ENCODE assay signal across 35 cellular contexts in the genomic region with DNA sequence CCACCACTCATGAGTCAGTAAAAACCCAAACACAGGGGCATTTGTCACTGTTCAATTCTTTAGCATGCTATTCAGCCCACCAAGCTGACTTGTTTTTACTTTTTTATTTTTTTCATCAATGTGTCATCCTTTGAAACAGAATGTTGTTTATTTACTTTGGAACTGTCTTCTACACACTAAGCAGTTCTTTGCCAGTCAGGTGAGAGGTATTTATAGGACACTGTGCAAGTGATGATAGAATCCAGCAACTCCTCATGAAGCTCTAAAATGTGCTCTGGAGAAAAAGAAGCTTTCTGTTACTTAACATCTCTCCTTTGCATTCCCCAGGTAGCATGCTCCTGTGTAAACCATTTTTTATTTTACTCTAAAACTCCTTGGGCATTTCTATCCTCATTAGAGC.
"Had no signal": no experiment of that assay in that cellular context is flagged by ENCODE, and none has a peak within 500 bp of the region (broad histone marks: within the 10 kb centered on the region; RNA-seq: fewer than 3 reads in every experiment).

No MANE protein-coding gene starts in this region.

- DNase-seq: activated CD4-positive, alpha-beta T cell treated with anti-CD3 and anti-CD28 coated beads, Interleukin-2, amount 10 ng/mL, durations not matched to agents 24 days and 14 days; activated CD4-positive, alpha-beta T cell treated with anti-CD3 and anti-CD28 coated beads, Interleukin-2, amount 50 U/mL, for 4 hours; activated CD8-positive, alpha-beta T cell treated with anti-CD3 and anti-CD28 coated beads for 36 hours; activated effector memory CD4-positive, alpha-beta T cell treated with anti-CD3 and anti-CD28 coated beads, Interleukin-2, amount 50 U/mL, for 16 hours; activated naive CD4-positive, alpha-beta T cell; activated naive CD4-positive, alpha-beta T cell treated with anti-CD3 and anti-CD28 coated beads, Interleukin-2, amount 50 U/mL, for 16 hours; activated naive CD8-positive, alpha-beta T cell treated with anti-CD3 and anti-CD28 coated beads for 36 hours; activated T-cell treated with anti-CD3 and anti-CD28 coated beads, Interleukin-2, amount 50 U/mL, for 1 hour; activated T-cell treated with anti-CD3 and anti-CD28 coated beads, Interleukin-2, amount 50 U/mL, for 72 hours; amniotic stem cell; aorta; brain microvascular endothelial cell; Kasumi-1; KG1; NCI-H1105; NCI-H1436; NCI-H1694; NCI-H1930; NCI-H2081 treated with DMSO at 0.1 percent for 48 hours; NCI-H226; NCI-H524; NK-92 treated with Interleukin-12 subunit alpha and Interleukin-12 subunit beta, amount 100 ng/mL, for 24 hours; PC-9; SIG-M5; SW 1271; T-helper 1 cell; T-helper 2 cell; T1000 had no signal

- H3K36me3 Mint-ChIP-seq: activated naive CD8-positive, alpha-beta T cell treated with anti-CD3 and anti-CD28 coated beads for 36 hours had no signal

- ATAC-seq: activated CD8-positive, alpha-beta T cell treated with anti-CD3 and anti-CD28 coated beads for 36 hours; activated T-cell treated with anti-CD3 and anti-CD28 coated beads, Interleukin-2, amount 50 U/mL, for 72 hours; activated T-helper 17 cell treated with anti-CD3 and anti-CD28 coated beads, Interleukin-2, amount 50 U/mL, for 72 hours; Right ventricle myocardium inferior; SK-N-SH treated with all-trans-retinoic acid at 6 μM for 48 hours had no signal

- FAIRE-seq: RCC 7860 had no signal

- H3K27me3 ChIP-seq: brain microvascular endothelial cell, cardiac muscle cell had no signal

- H3K27me3 Mint-ChIP-seq: activated CD4-positive, alpha-beta T cell treated with anti-CD3 and anti-CD28 coated beads, Interleukin-2, amount 10 ng/mL, durations not matched to agents 24 days and 14 days; activated CD8-positive, alpha-beta T cell treated with anti-CD3 and anti-CD28 coated beads for 36 hours; activated naive CD8-positive, alpha-beta T cell treated with anti-CD3 and anti-CD28 coated beads for 36 hours; activated T-helper 17 cell treated with anti-CD3 and anti-CD28 coated beads, Interleukin-2, amount 50 U/mL, for 72 hours; central memory CD8-positive, alpha-beta T cell had no signal

- H2AFZ ChIP-seq: PC-9 had no signal

- H3K4me3 Mint-ChIP-seq: activated CD4-positive, alpha-beta T cell treated with anti-CD3 and anti-CD28 coated beads, Interleukin-2, amount 10 ng/mL, durations not matched to agents 24 days and 14 days; activated CD8-positive, alpha-beta T cell treated with anti-CD3 and anti-CD28 coated beads for 36 hours; activated naive CD8-positive, alpha-beta T cell treated with anti-CD3 and anti-CD28 coated beads for 36 hours; activated T-cell treated with anti-CD3 and anti-CD28 coated beads, Interleukin-2, amount 50 U/mL, for 72 hours; activated T-helper 17 cell treated with anti-CD3 and anti-CD28 coated beads, Interleukin-2, amount 50 U/mL, for 72 hours; central memory CD8-positive, alpha-beta T cell had no signal

- H3K4me2 ChIP-seq: PC-9 had no signal

- H3K27ac ChIP-seq: brain microvascular endothelial cell, cardiac muscle cell, PC-9, RWPE1 had no signal

- H3K36me3 ChIP-seq: brain microvascular endothelial cell, cardiac muscle cell had no signal

- H3K4me3 ChIP-seq: cardiac muscle cell, PC-9 had no signal

- H3K27ac Mint-ChIP-seq: activated CD4-positive, alpha-beta T cell treated with anti-CD3 and anti-CD28 coated beads, Interleukin-2, amount 10 ng/mL, durations not matched to agents 24 days and 14 days; activated CD8-positive, alpha-beta T cell treated with anti-CD3 and anti-CD28 coated beads for 36 hours; activated naive CD8-positive, alpha-beta T cell treated with anti-CD3 and anti-CD28 coated beads for 36 hours; activated T-cell treated with anti-CD3 and anti-CD28 coated beads, Interleukin-2, amount 50 U/mL, for 72 hours; activated T-helper 17 cell treated with anti-CD3 and anti-CD28 coated beads, Interleukin-2, amount 50 U/mL, for 72 hours had no signal

- H3K4me1 Mint-ChIP-seq: activated CD4-positive, alpha-beta T cell treated with anti-CD3 and anti-CD28 coated beads, Interleukin-2, amount 10 ng/mL, durations not matched to agents 24 days and 14 days; activated naive CD8-positive, alpha-beta T cell treated with anti-CD3 and anti-CD28 coated beads for 36 hours; activated T-helper 17 cell treated with anti-CD3 and anti-CD28 coated beads, Interleukin-2, amount 50 U/mL, for 72 hours; central memory CD8-positive, alpha-beta T cell had no signal
